1 cellular context compared by ENCODE assay signal in genomic region chr20:17651761-17652388, GRCh38.
TF ChIP-seq lines count a peak whose summit lies in the region.

No MANE protein-coding gene starts in this region.

TF ChIP-seq in A549, 52 proteins besides CTCF, POLR2A, EP300 and RAD21 (continued from another document):
- TF ChIP-seq ZSCAN20 (CRISPR knock-in tag; IDR thresholded peaks at IDR 0.05), result no peak
TF ChIP-seq in A549: peak in this region for 0.
